ENCODE assay signal across 8 cellular contexts in genomic region chr2:130371723-130372054, GRCh38. TPM values are rescaled to one million over a fixed set of nuclear protein-coding genes. Genes with fewer than 3 reads are reported as not detected.
DNase-seq lines count a peak whose midpoint lies in the region; ATAC-seq and TF ChIP-seq lines count a peak whose summit lies in the region.

No MANE protein-coding gene starts in this region.

- peak overlapping the region; percentile 95 for H3K27ac Mint-ChIP-seq in activated T-cell treated with anti-CD3 and anti-CD28 coated beads, Interleukin-2, amount 50 U/mL, for 24 hours

- peak overlapping the region; percentile 92 for H3K4me3 Mint-ChIP-seq in activated T-cell treated with anti-CD3 and anti-CD28 coated beads, Interleukin-2, amount 50 U/mL, for 24 hours

- peak overlapping the region; percentile 82 to 86 for H3K27ac ChIP-seq in esophagus (ENCODE audit: low read depth in 2 of 2, low read length in 1 of 2)

- H3K27me3 ChIP-seq in esophagus (ENCODE audit: control insufficient read depth in 1 of 2, insufficient read depth in 2 of 2, low read length in 2 of 2): no peaks in the 10 kb centered on the region

- 36 to 57% methylated on average over 18 of the region's 18 CpGs for WGBS in esophagus, 2 donors

- H3K4me3 ChIP-seq in esophagus (ENCODE audit: low read depth in 1 of 2, low read length in 2 of 2): peak overlapping the region; percentile 66 to 78

- peaks cover 62% of the 10 kb centered on the region for H3K36me3 Mint-ChIP-seq in activated T-cell treated with anti-CD3 and anti-CD28 coated beads, Interleukin-2, amount 50 U/mL, for 24 hours (ENCODE audit: low read depth)

- no peaks in the 10 kb centered on the region for H3K27me3 Mint-ChIP-seq in activated T-cell treated with anti-CD3 and anti-CD28 coated beads, Interleukin-2, amount 50 U/mL, for 24 hours

- no peaks in the 10 kb centered on the region for H3K9me3 ChIP-seq in esophagus (ENCODE audit: control insufficient read depth in 2 of 2, insufficient read depth in 1 of 2, low read depth in 1 of 2, low read length in 1 of 2)

- no peak for DNase-seq in activated T-cell treated with anti-CD3 and anti-CD28 coated beads, Interleukin-2, amount 50 U/mL, for 24 hours
- DNase-seq in activated T-cell treated with anti-CD3 and anti-CD28 coated beads, Interleukin-2, amount 50 U/mL, for 48 hours: no peak
- DNase-seq in SK-MEL-5 (ENCODE audit: low read depth, low spot score) (peak; percentile 49), omental fat pad (ENCODE audit: low spot score) (no peak), GM03348 (ENCODE audit: low spot score) (no peak)
- no peak for DNase-seq in effector CD4-positive, alpha-beta T cell

- peak; percentile 22 for ATAC-seq in HG02981 (IDR thresholded peaks at IDR 0.05; ENCODE audit: unreplicated experiment)
- peak; percentile 17 for ATAC-seq in omental fat pad (ENCODE audit: low FRiP score)

- peaks cover 2 to 5% of the 10 kb centered on the region in 2 donors for H3K36me3 ChIP-seq in esophagus (ENCODE audit: control insufficient read depth in 2 of 2, insufficient read depth in 2 of 2, low read length in 1 of 2)

- TF ChIP-seq CTCF in omental fat pad (IDR thresholded peaks at IDR 0.05): no peak

- peaks cover 52% of the 10 kb centered on the region for H3K4me1 Mint-ChIP-seq in activated T-cell treated with anti-CD3 and anti-CD28 coated beads, Interleukin-2, amount 50 U/mL, for 24 hours (ENCODE audit: low read depth)

- peaks cover 2 to 6% of the 10 kb centered on the region in 2 donors for H3K4me1 ChIP-seq in esophagus (ENCODE audit: control insufficient read depth in 2 of 2, insufficient read depth in 2 of 2, low read length in 1 of 2)

- no peaks in the 10 kb centered on the region for H3K9me3 Mint-ChIP-seq in activated T-cell treated with anti-CD3 and anti-CD28 coated beads, Interleukin-2, amount 50 U/mL, for 24 hours

- in situ Hi-C loops in SK-MEL-5 (cut with HindIII; ENCODE audit: low pct_unique_long_range_greater_than_20kb, low sequenced_read_pairs): no loop called here

RNA-seq across cellular contexts. Expression of gene PTPN18, which starts 15.8 kb away (rescaled TPM):
- total RNA-seq in SK-MEL-5 (2014; rRNA removed; shearing (Covaris generic)): 17.2 and 19.3 TPM in 2 replicates
- polyA plus RNA-seq in SK-MEL-5 (2015; cell fraction: cytosol; rRNA removed): 41.1 and 53.4 TPM in 2 replicates
- 140 and 168 TPM in 2 replicates for polyA plus RNA-seq in SK-MEL-5 (2015; cell fraction: nucleus; rRNA removed)
- 10 to 100 TPM; 20.5 to 32.5 TPM for polyA plus RNA-seq in esophagus
- total RNA-seq in omental fat pad: 100 to 1,000 TPM in 1 of 4 donors, 10 to 100 TPM in 3; 43.1 to 104 (median 57.0) TPM

RNA-seq across cellular contexts. Expression of gene IMP4, which starts 29.0 kb away (rescaled TPM):
- 90.2 and 95.5 TPM in 2 replicates for total RNA-seq in SK-MEL-5 (2014; rRNA removed; shearing (Covaris generic))
- polyA plus RNA-seq in SK-MEL-5 (2015; cell fraction: cytosol; rRNA removed): 145 and 153 TPM in 2 replicates
- polyA plus RNA-seq in SK-MEL-5 (2015; cell fraction: nucleus; rRNA removed): 255 and 296 TPM in 2 replicates
- 10 to 100 TPM; 42.7 to 74.4 TPM for polyA plus RNA-seq in esophagus
- 100 to 1,000 TPM; 102 to 221 (median 130) TPM for total RNA-seq in omental fat pad
